In the genomic region with DNA sequence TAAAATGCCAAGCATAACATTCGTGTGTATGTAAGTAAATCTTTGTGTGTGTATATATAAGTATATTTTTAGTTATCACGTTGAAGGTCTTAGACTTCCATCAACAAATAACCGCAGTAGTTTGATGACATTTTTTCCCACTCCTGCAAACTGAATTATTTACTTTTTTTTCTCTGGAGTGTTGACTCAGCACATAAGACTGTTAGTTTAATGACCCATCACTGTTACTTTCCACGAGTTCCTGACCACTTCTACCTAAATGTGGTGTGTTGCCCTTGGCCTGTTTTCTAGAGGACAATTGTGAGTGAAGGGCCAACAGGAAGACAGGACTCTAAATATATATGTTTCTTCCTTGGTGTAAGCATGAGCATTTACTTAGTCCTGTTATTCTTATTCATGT, we compare ENCODE assay signal across 1 cellular context.
TF ChIP-seq lines count a peak whose summit lies in the region.

No MANE protein-coding gene starts in this region.

TF ChIP-seq in A549, 52 proteins besides CTCF, POLR2A, EP300 and RAD21 (continued from another document):
- TF ChIP-seq HEYL (CRISPR knock-in tag; IDR thresholded peaks at IDR 0.05) (no peak), BHLHE40 (IDR thresholded peaks at IDR 0.05; ENCODE audit: low read depth, low read length) (no peak), PHF8 (IDR thresholded peaks at IDR 0.05; ENCODE audit: borderline replicate concordance, low read depth) (no peak), JUN (IDR thresholded peaks at IDR 0.05) (peak; percentile 26 to 38; a peak in 1 of 5 replicates), FOSL2 (IDR thresholded peaks at IDR 0.05) (peak; percentile 55), FOSL2 (CRISPR knock-in tag; IDR thresholded peaks at IDR 0.05) (peak; percentile 82), RARB (CRISPR knock-in tag; IDR thresholded peaks at IDR 0.05) (no peak), SREBF2 (IDR thresholded peaks at IDR 0.05) (no peak), JUNB (IDR thresholded peaks at IDR 0.05) (peak; percentile 65), REST (IDR thresholded peaks at IDR 0.05) (no peak), BCL3 (IDR thresholded peaks at IDR 0.05) (no peak), ZNF302 (CRISPR knock-in tag; IDR thresholded peaks at IDR 0.05) (no peak), EHMT2 (IDR thresholded peaks at IDR 0.05; ENCODE audit: low read depth) (no peak), SMC3 (IDR thresholded peaks at IDR 0.05) (no peak), RNF2 (IDR thresholded peaks at IDR 0.05; ENCODE audit: borderline replicate concordance, low read depth) (no peak), FOSB (CRISPR knock-in tag; IDR thresholded peaks at IDR 0.05) (no peak), CBX2 (IDR thresholded peaks at IDR 0.05; ENCODE audit: borderline replicate concordance, low read depth) (no peak), ZC3H11A (IDR thresholded peaks at IDR 0.05) (no peak), MYC (IDR thresholded peaks at IDR 0.05; ENCODE audit: borderline replicate concordance, low read length) (no peak), RFX5 (IDR thresholded peaks at IDR 0.05) (no peak), MAZ (IDR thresholded peaks at IDR 0.05; ENCODE audit: borderline replicate concordance, low read depth, low read length) (no peak), HOXB5 (CRISPR knock-in tag; IDR thresholded peaks at IDR 0.05) (no peak), NR3C1 (IDR thresholded peaks at IDR 0.05) (no peak), ESRRA (IDR thresholded peaks at IDR 0.05; ENCODE audit: borderline replicate concordance, low read length) (no peak)
- TF ChIP-seq, protein P1, sequence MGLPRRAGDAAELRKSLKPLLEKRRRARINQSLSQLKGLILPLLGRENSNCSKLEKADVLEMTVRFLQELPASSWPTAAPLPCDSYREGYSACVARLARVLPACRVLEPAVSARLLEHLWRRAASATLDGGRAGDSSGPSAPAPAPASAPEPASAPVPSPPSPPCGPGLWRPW (IDR thresholded peaks at IDR 0.05): no peak
- TF ChIP-seq, protein P2, sequence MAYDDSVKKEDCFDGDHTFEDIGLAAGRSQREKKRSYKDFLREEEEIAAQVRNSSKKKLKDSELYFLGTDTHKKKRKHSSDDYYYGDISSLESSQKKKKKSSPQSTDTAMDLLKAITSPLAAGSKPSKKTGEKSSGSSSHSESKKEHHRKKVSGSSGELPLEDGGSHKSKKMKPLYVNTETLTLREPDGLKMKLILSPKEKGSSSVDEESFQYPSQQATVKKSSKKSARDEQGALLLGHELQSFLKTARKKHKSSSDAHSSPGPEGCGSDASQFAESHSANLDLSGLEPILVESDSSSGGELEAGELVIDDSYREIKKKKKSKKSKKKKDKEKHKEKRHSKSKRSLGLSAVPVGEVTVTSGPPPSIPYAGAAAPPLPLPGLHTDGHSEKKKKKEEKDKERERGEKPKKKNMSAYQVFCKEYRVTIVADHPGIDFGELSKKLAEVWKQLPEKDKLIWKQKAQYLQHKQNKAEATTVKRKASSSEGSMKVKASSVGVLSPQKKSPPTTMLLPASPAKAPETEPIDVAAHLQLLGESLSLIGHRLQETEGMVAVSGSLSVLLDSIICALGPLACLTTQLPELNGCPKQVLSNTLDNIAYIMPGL (CRISPR knock-in tag; IDR thresholded peaks at IDR 0.05; ENCODE audit: borderline replicate concordance): no peak
